Comparison of ENCODE assay signal across 8 cellular contexts in the genomic region with DNA sequence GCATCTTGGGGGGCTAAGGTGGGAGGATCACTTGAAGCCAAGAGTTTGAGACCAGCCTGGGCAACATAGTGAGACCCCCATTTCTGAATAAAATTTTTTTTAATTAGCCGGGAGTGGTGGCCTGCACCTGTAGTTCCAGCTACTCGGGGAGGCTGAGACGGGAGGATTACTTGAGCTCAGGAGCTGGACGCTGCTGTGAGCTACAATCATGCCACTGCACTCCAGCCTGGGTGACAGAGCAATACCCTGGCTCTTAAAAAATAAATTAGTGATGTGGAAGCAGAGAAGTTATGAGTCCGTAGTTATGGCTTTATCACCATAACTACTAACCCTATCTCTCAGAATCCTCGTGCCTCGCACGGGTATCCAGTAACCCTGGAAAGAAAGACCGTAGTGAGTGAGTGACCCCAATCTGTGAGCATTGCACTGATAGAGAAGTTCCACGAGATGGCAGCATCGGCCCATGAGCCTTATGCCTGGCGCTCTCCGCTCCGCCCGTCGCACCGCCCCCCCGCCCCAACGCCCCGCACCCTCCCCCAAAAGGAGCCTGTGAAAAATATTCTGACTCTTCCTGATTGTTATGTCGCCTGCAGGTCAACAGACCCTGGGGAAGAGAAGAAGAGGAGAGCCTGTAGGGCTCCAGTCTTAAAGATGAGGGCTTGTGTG. TPM values are rescaled to one million over a fixed set of nuclear protein-coding genes. Genes with fewer than 3 reads are reported as not detected.
DNase-seq lines count a peak whose midpoint lies in the region; ATAC-seq and TF ChIP-seq lines count a peak whose summit lies in the region.

No MANE protein-coding gene starts in this region.

- no peak overlapping the region for H3K27ac Mint-ChIP-seq in activated naive CD8-positive, alpha-beta T cell treated with anti-CD3 and anti-CD28 coated beads, Interleukin-2, amount 50 U/mL, for 24 hours

- TF ChIP-seq EP300 in sigmoid colon (IDR thresholded peaks at IDR 0.05) = no peak

- 6 to 8% methylated on average over 21 of the region's 21 CpGs for WGBS in sigmoid colon, 2 donors

- peak overlapping the region; percentile 62 to 73 (median 66) for H3K27ac ChIP-seq in sigmoid colon

- no peaks in the 10 kb centered on the region; the same call in none of the 2 replicates for H3K4me1 ChIP-seq in BE2C
- H3K4me1 ChIP-seq in sigmoid colon = peaks cover 0 to 33% (median 29%) of the 10 kb centered on the region in 4 donors

- intact Hi-C loops in left ventricle myocardium superior (cut with micrococcal nuclease) (no loop called here), sigmoid colon (cut with DNase I) (loop anchor here (1.0 to 5.0 kb wide), 2 partner anchors 256 to 733 kb away; no protein-coding TSS in a partner anchor)

- TF ChIP-seq CTCF in BE2C (IDR thresholded peaks at IDR 0.05; ENCODE audit: low read depth, low read length) = peak; percentile 76
- TF ChIP-seq CTCF in sigmoid colon (IDR thresholded peaks at IDR 0.05) = peak; percentile 66 to 88 (median 72)

- H3K9me3 ChIP-seq in BE2C (no peaks in the 10 kb centered on the region), sigmoid colon (no peaks in the 10 kb centered on the region)

- H3K9me3 Mint-ChIP-seq in activated naive CD8-positive, alpha-beta T cell treated with anti-CD3 and anti-CD28 coated beads, Interleukin-2, amount 50 U/mL, for 24 hours = no peaks in the 10 kb centered on the region

- peaks cover 19% of the 10 kb centered on the region for H3K27me3 Mint-ChIP-seq in activated naive CD8-positive, alpha-beta T cell treated with anti-CD3 and anti-CD28 coated beads, Interleukin-2, amount 50 U/mL, for 24 hours

- DNase-seq in BE2C (peak; percentile 45), H7 (peak; percentile 93), SK-N-DZ (ENCODE audit: low spot score) (peak; percentile 58), left ventricle myocardium superior (peak; percentile 63), sigmoid colon (peak; percentile 80)
- DNase-seq in activated naive CD8-positive, alpha-beta T cell treated with anti-CD3 and anti-CD28 coated beads, Interleukin-2, amount 50 U/mL, for 24 hours = peak; percentile 59

- no peaks in the 10 kb centered on the region for H3K36me3 ChIP-seq in BE2C
- H3K36me3 ChIP-seq in H7 (replicated peaks; ENCODE audit: control insufficient read depth, insufficient read depth, low read length) = no peaks in the 10 kb centered on the region
- H3K36me3 ChIP-seq in sigmoid colon = no peaks in the 10 kb centered on the region

- H3K27me3 ChIP-seq in BE2C (no peaks in the 10 kb centered on the region), H7 (ENCODE audit: control insufficient read depth, insufficient read depth, low read length) (no peaks in the 10 kb centered on the region), sigmoid colon (no peaks in the 10 kb centered on the region)

- no peak for TF ChIP-seq POLR2A in sigmoid colon (IDR thresholded peaks at IDR 0.05)

- ATAC-seq in activated naive CD8-positive, alpha-beta T cell treated with anti-CD3 and anti-CD28 coated beads, Interleukin-2, amount 50 U/mL, for 24 hours = no peak
- peak; percentile 72 for ATAC-seq in left ventricle myocardium superior
- no peak for ATAC-seq in GM21526 (IDR thresholded peaks at IDR 0.05; ENCODE audit: low FRiP score, unreplicated experiment)
- no peak for ATAC-seq in HG03469 (IDR thresholded peaks at IDR 0.05; ENCODE audit: unreplicated experiment)

- peaks cover 32% of the 10 kb centered on the region for H3K4me1 Mint-ChIP-seq in activated naive CD8-positive, alpha-beta T cell treated with anti-CD3 and anti-CD28 coated beads, Interleukin-2, amount 50 U/mL, for 24 hours

- no peak overlapping the region for H3K4me3 Mint-ChIP-seq in activated naive CD8-positive, alpha-beta T cell treated with anti-CD3 and anti-CD28 coated beads, Interleukin-2, amount 50 U/mL, for 24 hours

- H3K4me3 ChIP-seq in BE2C (ENCODE audit: low read depth, low read length) (peak overlapping the region; percentile 21), H7 (ENCODE audit: insufficient read depth, low read depth, low read length) (peak overlapping the region; percentile 29), sigmoid colon (peak overlapping the region in 1 of 4 donors; percentile 6)

- H3K36me3 Mint-ChIP-seq in activated naive CD8-positive, alpha-beta T cell treated with anti-CD3 and anti-CD28 coated beads, Interleukin-2, amount 50 U/mL, for 24 hours (ENCODE audit: low read depth) = no peaks in the 10 kb centered on the region

RNA-seq across cellular contexts. Expression of a gene that starts 4.9 kb away (rescaled TPM):
- 7.7 TPM for polyA plus RNA-seq in BE2C (2012; ENCODE audit: insufficient read depth, insufficient read length, low read depth)
- 5.2 and 6.9 TPM in 2 replicates for total RNA-seq in H7 (2014; rRNA removed; shearing (Covaris generic))
- polyA plus RNA-seq in SK-N-DZ (2014; cell fraction: cytosol; rRNA removed) = 4.3 and 4.8 TPM in 2 replicates
- 2.7 and 3.3 TPM in 2 replicates for polyA plus RNA-seq in SK-N-DZ (2014; cell fraction: nucleus; rRNA removed)
- 2.0 TPM for total RNA-seq in left ventricle myocardium superior
- 1 to 10 TPM; 2.9 to 6.2 (median 4.7) TPM for total RNA-seq in sigmoid colon
- 1 to 10 TPM; 2.3 to 5.0 (median 3.6) TPM for polyA plus RNA-seq in sigmoid colon
